ENCODE assay signal across 8 cellular contexts in genomic region chr3:98343647-98344507, GRCh38. TPM values are rescaled to one million over a fixed set of nuclear protein-coding genes. Genes with fewer than 3 reads are reported as not detected.
DNase-seq lines count a peak whose midpoint lies in the region; ATAC-seq and TF ChIP-seq lines count a peak whose summit lies in the region.
"Had no signal": no experiment of that assay in that cellular context is flagged by ENCODE, and none has a peak within 500 bp of the region (broad histone marks: within the 10 kb centered on the region; RNA-seq: fewer than 3 reads in every experiment).

No MANE protein-coding gene starts in this region.

- H3K9me3 Mint-ChIP-seq in Caco-2 (ENCODE audit: unreplicated experiment) (no peaks in the 10 kb centered on the region), chondrocyte (ENCODE audit: low read depth) (no peaks in the 10 kb centered on the region), nephron (no peaks in the 10 kb centered on the region)

- CTCF ChIA-PET in Caco-2 (lab: Charles Lee), result no interaction called here

- peak; percentile 73 for ATAC-seq in GM18498 (IDR thresholded peaks at IDR 0.05; ENCODE audit: unreplicated experiment)
- peak; percentile 67 for ATAC-seq in HG03159 (IDR thresholded peaks at IDR 0.05; ENCODE audit: unreplicated experiment)

- no peaks in the 10 kb centered on the region for H3K27me3 ChIP-seq in Caco-2 (replicated peaks; ENCODE audit: control insufficient read depth, insufficient read depth, low read length)
- peaks cover 21% of the 10 kb centered on the region for H3K27me3 ChIP-seq in OCI-LY3 (ENCODE audit: low read depth, low read length)
- no peaks in the 10 kb centered on the region for H3K27me3 ChIP-seq in sigmoid colon

- H3K4me1 Mint-ChIP-seq in Caco-2 (ENCODE audit: low read depth, unreplicated experiment) (no peaks in the 10 kb centered on the region), chondrocyte (ENCODE audit: low read depth) (no peaks in the 10 kb centered on the region), nephron (no peaks in the 10 kb centered on the region)

- no peak overlapping the region for H2AFZ ChIP-seq in OCI-LY3 (ENCODE audit: low read depth, low read length)

- intact Hi-C loops in Caco-2 (cut with micrococcal nuclease; ENCODE audit: unreplicated experiment), result loop anchor here (1.0 kb wide), 1 partner anchor 305 kb away; no protein-coding TSS in a partner anchor
- intact Hi-C loops in sigmoid colon (cut with DNase I), result no loop called here

- no peak for TF ChIP-seq POLR2A in sigmoid colon (IDR thresholded peaks at IDR 0.05)

- H3K4me2 ChIP-seq in OCI-LY3 (ENCODE audit: low read length), result peak overlapping the region; percentile 31; the same call in 1 of the 2 replicates

- DNase-seq in Caco-2, result peak; percentile 47 to 72
- DNase-seq in chondrocyte (ENCODE audit: low spot score), result no peak
- no peak for DNase-seq in sigmoid colon

- H3K4me3 ChIP-seq in Caco-2 (ENCODE audit: low read depth, low read length), result no peak overlapping the region
- no peak overlapping the region for H3K4me3 ChIP-seq in OCI-LY3 (ENCODE audit: low read length)
- H3K4me3 ChIP-seq in sigmoid colon, result no peak overlapping the region
- H3K4me3 ChIP-seq: skin epidermis had no signal

- peak; percentile 62 to 77 for TF ChIP-seq CTCF in Caco-2 (IDR thresholded peaks at IDR 0.05; ENCODE audit: insufficient read depth in 1 of 2, low read depth in 1 of 2, low read length in 1 of 2, severe bottlenecking in 1 of 2, unreplicated experiment in 1 of 2)
- peak; percentile 93 for TF ChIP-seq CTCF in OCI-LY3 (IDR thresholded peaks at IDR 0.05; ENCODE audit: low read depth, low read length)
- peak; percentile 66 for TF ChIP-seq CTCF in chondrocyte (IDR thresholded peaks at IDR 0.05)
- TF ChIP-seq CTCF in nephron (IDR thresholded peaks at IDR 0.05; ENCODE audit: unreplicated experiment in 3 of 3), result peak; percentile 26 to 55 (median 43)
- TF ChIP-seq CTCF in sigmoid colon (IDR thresholded peaks at IDR 0.05), result no peak

- H4K20me1 ChIP-seq in OCI-LY3 (ENCODE audit: insufficient read depth, low read length), result no peaks in the 10 kb centered on the region

- no peak overlapping the region for H3K27ac ChIP-seq in OCI-LY3 (ENCODE audit: low read length)
- H3K27ac ChIP-seq in sigmoid colon, result no peak overlapping the region
- H3K27ac ChIP-seq: skin epidermis had no signal

- BruUV-seq in Caco-2 (replicated peaks; lab: Mats Ljungman, UMichigan), result no TSS peak

- no peak for TF ChIP-seq EP300 in sigmoid colon (IDR thresholded peaks at IDR 0.05)

- H3K79me2 ChIP-seq in OCI-LY3 (ENCODE audit: low read length), result no peaks in the 10 kb centered on the region

- H3K36me3 ChIP-seq in Caco-2 (ENCODE audit: control insufficient read depth, insufficient read depth, low read length) (no peaks in the 10 kb centered on the region), OCI-LY3 (replicated peaks; ENCODE audit: low read depth, low read length) (no peaks in the 10 kb centered on the region), sigmoid colon (no peaks in the 10 kb centered on the region)

- H3K9ac ChIP-seq in OCI-LY3 (ENCODE audit: low read length), result no peak overlapping the region

- no peaks in the 10 kb centered on the region for H3K36me3 Mint-ChIP-seq in Caco-2 (ENCODE audit: insufficient read depth, unreplicated experiment)
- H3K36me3 Mint-ChIP-seq in chondrocyte (ENCODE audit: low read depth), result no peaks in the 10 kb centered on the region
- no peaks in the 10 kb centered on the region for H3K36me3 Mint-ChIP-seq in nephron (ENCODE audit: low read depth)

- H3K9me3 ChIP-seq in Caco-2 (no peaks in the 10 kb centered on the region), OCI-LY3 (ENCODE audit: insufficient read depth, low read length) (no peaks in the 10 kb centered on the region), sigmoid colon (no peaks in the 10 kb centered on the region)

- H3K4me3 Mint-ChIP-seq in Caco-2 (ENCODE audit: unreplicated experiment), result no peak overlapping the region
- H3K4me3 Mint-ChIP-seq in chondrocyte (ENCODE audit: unreplicated experiment), result no peak overlapping the region
- H3K4me3 Mint-ChIP-seq in nephron, result no peak overlapping the region

- POLR2A ChIA-PET in Caco-2 (lab: Charles Lee), result no interaction called here

- H3K4me1 ChIP-seq in Caco-2 (no peaks in the 10 kb centered on the region), OCI-LY3 (ENCODE audit: low read length) (0 out of 2 replicates have a peak, but pooled peaks cover 3% of the 10 kb centered on the region), sigmoid colon (no peaks in the 10 kb centered on the region)

- WGBS in sigmoid colon, 2 donors, result 62 to 63% methylated on average over 13 of the region's 13 CpGs

- H3K27me3 Mint-ChIP-seq in Caco-2 (ENCODE audit: insufficient read depth, unreplicated experiment), result peaks cover 5% of the 10 kb centered on the region
- H3K27me3 Mint-ChIP-seq in chondrocyte (ENCODE audit: low read depth), result peaks cover 22% of the 10 kb centered on the region
- peaks cover 4% of the 10 kb centered on the region for H3K27me3 Mint-ChIP-seq in nephron (ENCODE audit: low read depth)

- H3K27ac Mint-ChIP-seq in Caco-2 (ENCODE audit: unreplicated experiment), result no peak overlapping the region
- H3K27ac Mint-ChIP-seq in chondrocyte (ENCODE audit: unreplicated experiment), result no peak overlapping the region
- H3K27ac Mint-ChIP-seq in nephron, result no peak overlapping the region

RNA-seq across cellular contexts. Expression of gene OR5K4, which starts 9.8 kb away (rescaled TPM):
- total RNA-seq in Caco-2 (2022) (not detected in 2 replicates), chondrocyte (not detected in 3 replicates), sigmoid colon (not detected)
- polyA plus RNA-seq in sigmoid colon, result not detected

RNA-seq across cellular contexts. Expression of gene OR5K3, which starts 46.6 kb away (rescaled TPM):
- total RNA-seq in Caco-2 (2022) (not detected in 2 replicates), chondrocyte (not detected in 3 replicates), sigmoid colon (not detected)
- not detected for polyA plus RNA-seq in sigmoid colon

Comparison
In these comparisons a context has a peak if more than half of its experiments do, and no peak if none do; other contexts are left out.
1. DNase-seq: peak in Caco-2 (2 of 2); none in chondrocyte (single experiment) and sigmoid colon (single experiment).
2. CTCF ChIP-seq: peak in Caco-2 (2 of 2), OCI-LY3 (single experiment), chondrocyte (single experiment) and nephron (3 of 3); none in sigmoid colon (0 of 4).